21 cellular contexts compared by ENCODE assay signal in genomic region chr13:97347255-97347653, GRCh38.
"Had no signal": no experiment of that assay in that cellular context is flagged by ENCODE, and none has a peak within 500 bp of the region (broad histone marks: within the 10 kb centered on the region; RNA-seq: fewer than 3 reads in every experiment).

No MANE protein-coding gene starts in this region.

- H3K27me3 Mint-ChIP-seq: naive thymus-derived CD8-positive, alpha-beta T cell had no signal

- H3K9me3 Mint-ChIP-seq: naive thymus-derived CD8-positive, alpha-beta T cell; stimulated activated effector memory CD8-positive, alpha-beta T cell treated with anti-CD3 and anti-CD28 coated beads, Interleukin-12 subunit alpha, Interleukin-12 subunit beta, amount 100 ng/mL, for 72 hours had no signal

- H3K36me3 ChIP-seq: uterus had no signal

- H3K4me3 ChIP-seq: esophagus squamous epithelium, lower lobe of right lung, psoas muscle, sigmoid colon, stomach, thoracic aorta, tibial nerve, upper lobe of left lung, uterus had no signal

- H3K4me1 Mint-ChIP-seq: nephron progenitor cell had no signal

- H3K27ac ChIP-seq: esophagus squamous epithelium, lower lobe of right lung, psoas muscle, stomach, thoracic aorta, tibial nerve, upper lobe of left lung, uterus had no signal

- H3K27ac Mint-ChIP-seq: naive thymus-derived CD8-positive, alpha-beta T cell; nephron progenitor cell; stimulated activated effector memory CD8-positive, alpha-beta T cell treated with anti-CD3 and anti-CD28 coated beads, Interleukin-12 subunit alpha, Interleukin-12 subunit beta, amount 100 ng/mL, for 72 hours had no signal

- ATAC-seq: left ventricle myocardium superior; lower lobe of right lung; naive thymus-derived CD8-positive, alpha-beta T cell; right cardiac atrium; stimulated activated effector memory CD8-positive, alpha-beta T cell treated with anti-CD3 and anti-CD28 coated beads, Interleukin-12 subunit alpha, Interleukin-12 subunit beta, amount 100 ng/mL, for 72 hours had no signal

- H3K9me3 ChIP-seq: lower lobe of right lung, psoas muscle, thoracic aorta, upper lobe of left lung, uterus had no signal

- H3K27me3 ChIP-seq: esophagus squamous epithelium, sigmoid colon, stomach, tibial nerve, upper lobe of left lung, uterus had no signal

- DNase-seq: effector CD8-positive, alpha-beta T cell; erythroblast; esophagus squamous epithelium; foreskin melanocyte; hypothalamus; left ventricle myocardium superior; lower lobe of right lung; naive thymus-derived CD8-positive, alpha-beta T cell; nephron progenitor cell; nucleus accumbens; psoas muscle; sigmoid colon; stimulated activated CD4-positive, alpha-beta T cell treated with anti-CD3 and anti-CD28 coated beads, Interleukin-2, amount 100 ng/mL, for 24 hours; stimulated activated CD4-positive, alpha-beta T cell treated with anti-CD3 and anti-CD28 coated beads, Interleukin-4, amount 100 ng/mL, for 24 hours; stomach; uterus had no signal

- H3K4me3 Mint-ChIP-seq: naive thymus-derived CD8-positive, alpha-beta T cell; nephron progenitor cell; stimulated activated effector memory CD8-positive, alpha-beta T cell treated with anti-CD3 and anti-CD28 coated beads, Interleukin-12 subunit alpha, Interleukin-12 subunit beta, amount 100 ng/mL, for 72 hours had no signal

- H3K4me1 ChIP-seq: psoas muscle had no signal
